Comparison of ENCODE assay signal across 15 cellular contexts in genomic region chr15:25732191-25732590, GRCh38.
"Had no signal": no experiment of that assay in that cellular context is flagged by ENCODE, and none has a peak within 500 bp of the region (broad histone marks: within the 10 kb centered on the region; RNA-seq: fewer than 3 reads in every experiment).

No MANE protein-coding gene starts in this region.

- H3K9me3 ChIP-seq: gastroesophageal sphincter, thyroid gland, upper lobe of right lung had no signal

- H3K27me3 Mint-ChIP-seq: memory B cell, progenitor cell of endocrine pancreas had no signal

- DNase-seq: activated CD4-positive, alpha-beta T cell treated with anti-CD3 and anti-CD28 coated beads for 1 hour; activated CD4-positive, alpha-beta T cell treated with anti-CD3 and anti-CD28 coated beads, Interleukin-2, amount 50 U/mL, for 4 hours; cerebellar nuclear complex; left cardiac atrium; retina; stimulated activated CD4-positive, alpha-beta T cell treated with anti-CD3 and anti-CD28 coated beads, Interleukin-4, amount 100 ng/mL, for 1 hour; stimulated activated naive CD4-positive, alpha-beta T cell; substantia nigra; thyroid gland; upper lobe of right lung had no signal

- H3K27ac ChIP-seq: epithelial cell of prostate, gastroesophageal sphincter, SK-N-MC, thyroid gland, upper lobe of right lung had no signal

- H3K4me3 Mint-ChIP-seq: memory B cell had no signal

- H3K4me1 Mint-ChIP-seq: memory B cell had no signal

- H3K4me3 ChIP-seq: gastroesophageal sphincter, SK-N-MC, thyroid gland, upper lobe of right lung had no signal

- H3K27ac Mint-ChIP-seq: memory B cell, progenitor cell of endocrine pancreas had no signal

- H3K27me3 ChIP-seq: gastroesophageal sphincter, thyroid gland, upper lobe of right lung had no signal

- H3K36me3 ChIP-seq: thyroid gland, upper lobe of right lung had no signal

- ATAC-seq: gastroesophageal sphincter, left cardiac atrium, upper lobe of right lung had no signal

- H3K4me1 ChIP-seq: thyroid gland, upper lobe of right lung had no signal

- H3K36me3 Mint-ChIP-seq: memory B cell had no signal

- H3K9me3 Mint-ChIP-seq: memory B cell had no signal
